In genomic region chr5:138611295-138612220, GRCh38 we compare ENCODE assay signal across 9 cellular contexts. TPM values are rescaled to one million over a fixed set of nuclear protein-coding genes. Genes with fewer than 3 reads are reported as not detected.
DNase-seq lines count a peak whose midpoint lies in the region; ATAC-seq and TF ChIP-seq lines count a peak whose summit lies in the region.
"Had no signal": no experiment of that assay in that cellular context is flagged by ENCODE, and none has a peak within 500 bp of the region (broad histone marks: within the 10 kb centered on the region; RNA-seq: fewer than 3 reads in every experiment).

No MANE protein-coding gene starts in this region.

- DNase-seq in NCI-H526 treated with DMSO at 0.1 percent for 48 hours (lab: John Stamatoyannopoulos, UW) (peak; percentile 2), epithelial cell of esophagus (ENCODE audit: low read depth) (peak; percentile 90), NCI-H1048 (lab: John Stamatoyannopoulos, UW) (no peak), NCI-H2029 treated with DMSO at 0.1 percent for 48 hours (lab: John Stamatoyannopoulos, UW) (no peak), RKO (ENCODE audit: low spot score) (no peak)
- DNase-seq in natural killer cell treated with Interleukin-12 subunit alpha and Interleukin-12 subunit beta and Interleukin-15 and Interleukin-18, amount 100 ng/mL, for 72 hours (ENCODE audit: low spot score), result no peak
- no peak for DNase-seq in stimulated activated CD4-positive, alpha-beta T cell treated with anti-CD3 and anti-CD28 coated beads, Interleukin-4, amount 100 ng/mL, for 4 hours

- H3K4me3 Mint-ChIP-seq in natural killer cell treated with Interleukin-12 subunit alpha and Interleukin-12 subunit beta and Interleukin-15 and Interleukin-18, amount 100 ng/mL, for 72 hours, result peak overlapping the region; percentile 57

- H3K4me1 Mint-ChIP-seq in natural killer cell treated with Interleukin-12 subunit alpha and Interleukin-12 subunit beta and Interleukin-15 and Interleukin-18, amount 100 ng/mL, for 72 hours (ENCODE audit: low read depth in 2 of 2), result peaks cover 6 to 10% of the 10 kb centered on the region in 2 donors

- peak overlapping the region; percentile 88 for H3K27ac ChIP-seq in C4-2B

- TF ChIP-seq CTCF in C4-2B (conservative IDR thresholded peaks at IDR 0.05), result no peak
- TF ChIP-seq CTCF in epithelial cell of esophagus (IDR thresholded peaks at IDR 0.05; ENCODE audit: insufficient read depth, low read depth, low read length, missing control alignments), result no peak

- no peaks in the 10 kb centered on the region for H3K36me3 Mint-ChIP-seq in natural killer cell treated with Interleukin-12 subunit alpha and Interleukin-12 subunit beta and Interleukin-15 and Interleukin-18, amount 100 ng/mL, for 72 hours
- H3K36me3 Mint-ChIP-seq: activated naive CD4-positive, alpha-beta T cell treated with anti-CD3 and anti-CD28 coated beads, Interleukin-2, amount 50 U/mL, for 72 hours had no signal

- peaks cover 29 to 33% of the 10 kb centered on the region in 2 donors for H3K27me3 Mint-ChIP-seq in natural killer cell treated with Interleukin-12 subunit alpha and Interleukin-12 subunit beta and Interleukin-15 and Interleukin-18, amount 100 ng/mL, for 72 hours

- H3K9me3 Mint-ChIP-seq in natural killer cell treated with Interleukin-12 subunit alpha and Interleukin-12 subunit beta and Interleukin-15 and Interleukin-18, amount 100 ng/mL, for 72 hours, result no peaks in the 10 kb centered on the region
- H3K9me3 Mint-ChIP-seq: activated naive CD4-positive, alpha-beta T cell treated with anti-CD3 and anti-CD28 coated beads, Interleukin-2, amount 50 U/mL, for 72 hours had no signal

- ATAC-seq in natural killer cell treated with Interleukin-12 subunit alpha and Interleukin-12 subunit beta and Interleukin-15 and Interleukin-18, amount 100 ng/mL, for 72 hours, result no peak

- no peak overlapping the region for H3K4me3 ChIP-seq in epithelial cell of esophagus (ENCODE audit: low read length)

- H3K27ac Mint-ChIP-seq in natural killer cell treated with Interleukin-12 subunit alpha and Interleukin-12 subunit beta and Interleukin-15 and Interleukin-18, amount 100 ng/mL, for 72 hours, result no peak overlapping the region
- H3K27ac Mint-ChIP-seq: activated naive CD4-positive, alpha-beta T cell treated with anti-CD3 and anti-CD28 coated beads, Interleukin-2, amount 50 U/mL, for 72 hours had no signal

RNA-seq across cellular contexts. Expression of gene HSPA9, which starts 36.4 kb away (rescaled TPM):
- total RNA-seq in natural killer cell treated with Interleukin-12 subunit alpha and Interleukin-12 subunit beta and Interleukin-15 and Interleukin-18, amount 100 ng/mL, for 72 hours, result 100 to 1,000 TPM; 337 to 473 TPM

Comparison
In these comparisons a context has a peak if more than half of its experiments do, and no peak if none do; other contexts are left out.
1. DNase-seq: peak in NCI-H526 treated with DMSO at 0.1 percent for 48 hours (single experiment) and epithelial cell of esophagus (single experiment); none in natural killer cell treated with Interleukin-12 subunit alpha and Interleukin-12 subunit beta and Interleukin-15 and Interleukin-18, amount 100 ng/mL, for 72 hours (single experiment), NCI-H1048 (single experiment), NCI-H2029 treated with DMSO at 0.1 percent for 48 hours (single experiment), stimulated activated CD4-positive, alpha-beta T cell treated with anti-CD3 and anti-CD28 coated beads, Interleukin-4, amount 100 ng/mL, for 4 hours (0 of 2) and RKO (single experiment).